Comparison of ENCODE assay signal across 19 cellular contexts in the genomic region with DNA sequence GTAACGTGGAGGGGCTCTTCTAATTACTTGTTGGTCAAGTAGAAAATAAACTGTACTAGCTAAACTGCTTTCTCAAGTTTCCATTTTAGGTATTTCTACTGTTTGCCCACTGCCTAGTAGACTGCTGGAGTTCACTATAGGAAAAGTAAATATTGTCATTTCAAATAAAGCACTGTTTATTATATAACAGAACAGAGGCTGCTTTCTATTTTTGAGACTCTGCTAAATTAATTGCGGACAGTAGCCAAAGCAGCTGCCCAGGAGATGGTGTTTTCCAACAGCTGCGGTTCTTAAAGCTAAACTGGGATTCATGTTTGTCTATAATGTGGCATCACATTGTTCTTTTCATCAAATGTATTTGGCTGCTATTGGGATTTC. TPM values are rescaled to one million over a fixed set of nuclear protein-coding genes. Genes with fewer than 3 reads are reported as not detected.
A peak's percentile ranks its signal among the peaks of the same experiment; 100 is the strongest.
DNase-seq lines count a peak whose midpoint lies in the region; ATAC-seq and TF ChIP-seq lines count a peak whose summit lies in the region.
"Had no signal": no experiment of that assay in that cellular context is flagged by ENCODE, and none has a peak within 500 bp of the region (broad histone marks: within the 10 kb centered on the region; RNA-seq: fewer than 3 reads in every experiment).

No MANE protein-coding gene starts in this region.

- no peak overlapping the region for H3K27ac Mint-ChIP-seq in effector memory CD8-positive, alpha-beta T cell
- no peak overlapping the region for H3K27ac Mint-ChIP-seq in nephron progenitor cell
- H3K27ac Mint-ChIP-seq: stimulated activated naive B cell treated with anti-CD40 and anti-IgM and Interleukin-4, amounts not matched to agents 10 μg/mL and 1 μg/mL and 100 μg/mL, for 72 hours; T-helper 1 cell treated with Interleukin-12 subunit alpha and Interleukin-12 subunit beta and Interleukin-4 antibody, amounts not matched to agents 30 μg/mL and 1 μg/mL, for 36 hours had no signal

- H3K9me3 Mint-ChIP-seq in effector memory CD8-positive, alpha-beta T cell: no peaks in the 10 kb centered on the region
- peaks cover 8% of the 10 kb centered on the region for H3K9me3 Mint-ChIP-seq in nephron progenitor cell
- H3K9me3 Mint-ChIP-seq: T-helper 1 cell treated with Interleukin-12 subunit alpha and Interleukin-12 subunit beta and Interleukin-4 antibody, amounts not matched to agents 30 μg/mL and 1 μg/mL, for 36 hours had no signal

- peaks cover 31 to 53% of the 10 kb centered on the region in 2 donors for H3K27me3 Mint-ChIP-seq in effector memory CD8-positive, alpha-beta T cell
- H3K27me3 Mint-ChIP-seq in nephron progenitor cell (ENCODE audit: low read depth, poor library complexity): no peaks in the 10 kb centered on the region

- H3K9me3 ChIP-seq in suprapubic skin: no peaks in the 10 kb centered on the region
- H3K9me3 ChIP-seq: heart right ventricle, mucosa of descending colon, thyroid gland had no signal

- no peak for ATAC-seq in effector memory CD8-positive, alpha-beta T cell (replicated peaks)
- ATAC-seq: heart right ventricle; mucosa of descending colon; right cardiac atrium; stimulated activated naive B cell treated with anti-CD40 and anti-IgM and Interleukin-4, amounts not matched to agents 10 μg/mL and 1 μg/mL and 100 μg/mL, for 72 hours had no signal

- no peak overlapping the region for H3K4me3 Mint-ChIP-seq in effector memory CD8-positive, alpha-beta T cell
- H3K4me3 Mint-ChIP-seq in nephron progenitor cell: no peak overlapping the region
- H3K4me3 Mint-ChIP-seq: stimulated activated naive B cell treated with anti-CD40 and anti-IgM and Interleukin-4, amounts not matched to agents 10 μg/mL and 1 μg/mL and 100 μg/mL, for 72 hours; T-helper 1 cell treated with Interleukin-12 subunit alpha and Interleukin-12 subunit beta and Interleukin-4 antibody, amounts not matched to agents 30 μg/mL and 1 μg/mL, for 36 hours had no signal

- peaks cover 56% of the 10 kb centered on the region for H3K27me3 ChIP-seq in suprapubic skin
- H3K27me3 ChIP-seq: thyroid gland had no signal

- DNase-seq in COR-L47 (lab: John Stamatoyannopoulos, UW) (peak; percentile 74), LHCN-M2 (ENCODE audit: low read depth) (peak; percentile 74), NCI-H526 treated with DMSO at 0.1 percent for 48 hours (lab: John Stamatoyannopoulos, UW) (peak; percentile 92), myocyte (ENCODE audit: low read depth) (peak; percentile 78), NCI-H2171 (lab: John Stamatoyannopoulos, UW) (no peak), suprapubic skin (ENCODE audit: low spot score in 2 of 2) (no peak), nephron progenitor cell (no peak)
- no peak for DNase-seq in effector memory CD8-positive, alpha-beta T cell
- DNase-seq: activated CD4-positive, alpha-beta T cell treated with anti-CD3 and anti-CD28 coated beads, Interleukin-2, amount 50 U/mL, for 1 hour; activated CD8-positive, alpha-beta memory T cell treated with anti-CD3 and anti-CD28 coated beads, Interleukin-2, amount 50 U/mL, for 4 hours; activated effector memory CD4-positive, alpha-beta T cell treated with Interleukin-2 at 50 U/mL for 16 hours; heart right ventricle; Kasumi-1; mucosa of descending colon; NCI-H187 treated with DMSO at 0.1 percent for 48 hours; right cardiac atrium; stimulated activated naive B cell treated with anti-CD40 and anti-IgM and Interleukin-4, amounts not matched to agents 10 μg/mL and 1 μg/mL and 100 μg/mL, for 72 hours; thyroid gland had no signal

- TF ChIP-seq POLR2A in suprapubic skin (IDR thresholded peaks at IDR 0.05): no peak

- no peak overlapping the region for H3K27ac ChIP-seq in suprapubic skin
- H3K27ac ChIP-seq: heart right ventricle, thyroid gland had no signal

- no peak for TF ChIP-seq CTCF in suprapubic skin (IDR thresholded peaks at IDR 0.05)
- no peak for TF ChIP-seq CTCF in nephron progenitor cell (IDR thresholded peaks at IDR 0.05)

- H3K4me3 ChIP-seq in suprapubic skin: no peak overlapping the region
- H3K4me3 ChIP-seq: heart right ventricle, mucosa of descending colon, thyroid gland had no signal

- H3K4me1 Mint-ChIP-seq in effector memory CD8-positive, alpha-beta T cell (ENCODE audit: low read depth in 2 of 2): no peaks in the 10 kb centered on the region
- peaks cover 18% of the 10 kb centered on the region for H3K4me1 Mint-ChIP-seq in nephron progenitor cell
- H3K4me1 Mint-ChIP-seq: stimulated activated naive B cell treated with anti-CD40 and anti-IgM and Interleukin-4, amounts not matched to agents 10 μg/mL and 1 μg/mL and 100 μg/mL, for 72 hours had no signal

- no peak for TF ChIP-seq EP300 in suprapubic skin (IDR thresholded peaks at IDR 0.05)

- no peaks in the 10 kb centered on the region for H3K4me1 ChIP-seq in suprapubic skin
- H3K4me1 ChIP-seq: heart right ventricle, thyroid gland had no signal

- H3K36me3 Mint-ChIP-seq in effector memory CD8-positive, alpha-beta T cell (ENCODE audit: insufficient read depth): no peaks in the 10 kb centered on the region
- H3K36me3 Mint-ChIP-seq in nephron progenitor cell (ENCODE audit: low read depth): peaks cover 8% of the 10 kb centered on the region
- H3K36me3 Mint-ChIP-seq: stimulated activated naive B cell treated with anti-CD40 and anti-IgM and Interleukin-4, amounts not matched to agents 10 μg/mL and 1 μg/mL and 100 μg/mL, for 72 hours had no signal

- WGBS in suprapubic skin: 65% methylated on average over 3 of the region's 3 CpGs

- no peaks in the 10 kb centered on the region for H3K36me3 ChIP-seq in suprapubic skin
- H3K36me3 ChIP-seq: heart right ventricle, thyroid gland had no signal

RNA-seq across cellular contexts. Expression of a gene that starts 15.9 kb away (rescaled TPM):
- total RNA-seq in LHCN-M2 (2014; rRNA removed) (156 and 183 TPM in 2 replicates), myocyte (96.6 and 118 TPM in 2 replicates), suprapubic skin (under 1 TPM in 2 of 4 donors, not detected in 2; 0.31 to 0.64 TPM)
- polyA plus RNA-seq in LHCN-M2 (2012): 68.4 TPM
- polyA plus RNA-seq in myocyte (2012): 26.2 TPM
- total RNA-seq: right cardiac atrium had no signal

RNA-seq across cellular contexts. Expression of a gene that starts 59.0 kb away (rescaled TPM):
- total RNA-seq in LHCN-M2 (2014; rRNA removed) (21.7 and 29.2 TPM in 2 replicates), myocyte (49.9 and 62.6 TPM in 2 replicates), suprapubic skin (1 to 10 TPM in 1 of 4 donors, under 1 TPM in 3; 0.60 to 1.2 (median 0.75) TPM)
- 2.9 TPM for polyA plus RNA-seq in LHCN-M2 (2012)
- 6.1 TPM for polyA plus RNA-seq in myocyte (2012)

Comparison
In these comparisons a context has a peak if more than half of its experiments do, and no peak if none do; other contexts are left out.
1. DNase-seq: peak in COR-L47 (single experiment), LHCN-M2 (single experiment), NCI-H526 treated with DMSO at 0.1 percent for 48 hours (single experiment) and myocyte (single experiment); none in effector memory CD8-positive, alpha-beta T cell (0 of 3), NCI-H2171 (single experiment), suprapubic skin (0 of 2) and nephron progenitor cell (single experiment).
2. RNA of a gene that starts 15.9 kb away (total RNA-seq): 156 to 183 TPM in LHCN-M2 and 96.6 to 118 TPM in myocyte; 0.31 to 0.64 TPM in suprapubic skin; every median in the first group is over 10 times any median in the second.
3. RNA of a gene that starts 59.0 kb away (total RNA-seq): 49.9 to 62.6 TPM in myocyte and 21.7 to 29.2 TPM in LHCN-M2; 0.60 to 1.2 TPM in suprapubic skin; every median in the first group is over 10 times any median in the second.